Comparison of ENCODE assay signal across 8 cellular contexts in genomic region chr16:67660564-67661028, GRCh38. TPM values are rescaled to one million over a fixed set of nuclear protein-coding genes. Genes with fewer than 3 reads are reported as not detected.
DNase-seq lines count a peak whose midpoint lies in the region; ATAC-seq and TF ChIP-seq lines count a peak whose summit lies in the region.

A gene with protein sequence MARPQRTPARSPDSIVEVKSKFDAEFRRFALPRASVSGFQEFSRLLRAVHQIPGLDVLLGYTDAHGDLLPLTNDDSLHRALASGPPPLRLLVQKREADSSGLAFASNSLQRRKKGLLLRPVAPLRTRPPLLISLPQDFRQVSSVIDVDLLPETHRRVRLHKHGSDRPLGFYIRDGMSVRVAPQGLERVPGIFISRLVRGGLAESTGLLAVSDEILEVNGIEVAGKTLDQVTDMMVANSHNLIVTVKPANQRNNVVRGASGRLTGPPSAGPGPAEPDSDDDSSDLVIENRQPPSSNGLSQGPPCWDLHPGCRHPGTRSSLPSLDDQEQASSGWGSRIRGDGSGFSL (plus strand): TSS chr16:67660960. CDS start chr16:67661039, 79 bp downstream.

- ATAC-seq in GM18909 (IDR thresholded peaks at IDR 0.05; ENCODE audit: poor library complexity, unreplicated experiment), result peak; percentile 81
- ATAC-seq in HG03280 (IDR thresholded peaks at IDR 0.05; ENCODE audit: unreplicated experiment), result peak; percentile 77

- no peaks in the 10 kb centered on the region for H3K27me3 ChIP-seq in spleen (replicated peaks in 1 of 7)

- H3K4me3 ChIP-seq in AG04449 (ENCODE audit: low read depth, low read length) (peak within 1 kb of the TSS; percentile 94), spleen (peak within 1 kb of the TSS; percentile 65 to 97 (median 89))

- POLR2A ChIA-PET in AG04449 (lab: Yijun Ruan, JAX), result interaction anchor here (0.6 to 0.9 kb wide), 3 partner anchors 99 to 180 kb away, joined by 3 to 4 read pairs (median 3); partner anchors contain the start of genes ATP6V0D1 and CTCF

- intact Hi-C loops in spleen (cut with DNase I; ENCODE audit: low total_unique reads), result no loop called here

- DNase-seq in AG04449 (ENCODE audit: low read depth, low spot score) (peak; percentile 53), NCI-H345 (lab: John Stamatoyannopoulos, UW) (peak; percentile 94), caudate nucleus (lab: John Stamatoyannopoulos, UW) (peak; percentile 53 to 99 (median 93)), iris pigment epithelial cell (ENCODE audit: low read depth) (peak; percentile 97), spleen (peak; percentile 99)
- peak; percentile 73 to 89 (median 86) for DNase-seq in activated CD4-positive, CD25-positive, alpha-beta regulatory T cell (lab: John Stamatoyannopoulos, UW)

- H3K4me1 ChIP-seq in spleen, result peaks cover 15 to 60% (median 32%) of the 10 kb centered on the region in 6 donors

- H3K36me3 ChIP-seq in spleen, result peaks cover 0 to 65% (median 21%) of the 10 kb centered on the region in 6 donors

- TF ChIP-seq CTCF in AG04449 (IDR thresholded peaks at IDR 0.05; ENCODE audit: insufficient read depth, low read length, missing control alignments), result no peak
- TF ChIP-seq CTCF in spleen (IDR thresholded peaks at IDR 0.05 in 8 of 11, conservative IDR thresholded peaks at IDR 0.05 in 3 of 11), result peak in 6 of 11 experiments; percentile 18 to 53 (median 31)

- peak in 1 of 3 donors; percentile 74 for TF ChIP-seq POLR2A in spleen (IDR thresholded peaks at IDR 0.05)

- peak within 1 kb of the TSS; percentile 100 for H3K27ac ChIP-seq in caudate nucleus (ENCODE audit: low read depth, low read length)
- H3K27ac ChIP-seq in spleen, result peak within 1 kb of the TSS; percentile 81 to 99 (median 96)

- CTCF ChIA-PET in AG04449 (lab: Yijun Ruan, JAX), result interaction anchor here (0.6 to 19.0 kb wide), 8 partner anchors 10 to 137 kb away, joined by 3 to 605 read pairs (median 12); partner anchors contain the start of genes CARMIL2, CTCF and RIPOR1

- H3K9me3 ChIP-seq in spleen, result no peaks in the 10 kb centered on the region

- 0 to 1% (median 0%) methylated on average over 45 to 48 of the region's 48 CpGs for WGBS in spleen, 5 donors

RNA-seq across cellular contexts. Expression of the gene that starts here (rescaled TPM):
- total RNA-seq in spleen, result 10 to 100 TPM in 1 of 7 donors, 1 to 10 TPM in 6; 3.3 to 13.8 (median 5.5) TPM
- 10 to 100 TPM in 1 of 3 donors, 1 to 10 TPM in 2; 5.4 to 10.2 (median 8.2) TPM for polyA plus RNA-seq in spleen

Comparison
In these comparisons a context has a peak if more than half of its experiments do, and no peak if none do; other contexts are left out.
1. Peak in every context shown above with its lines: DNase-seq, ATAC-seq, H3K4me3 ChIP-seq and H3K27ac ChIP-seq.